8 cellular contexts compared by ENCODE assay signal in genomic region chr1:224851210-224851849, GRCh38.
DNase-seq lines count a peak whose midpoint lies in the region; ATAC-seq and TF ChIP-seq lines count a peak whose summit lies in the region.

No MANE protein-coding gene starts in this region.

- no peak for TF ChIP-seq POLR2A in erythroblast (IDR thresholded peaks at IDR 0.05; ENCODE audit: low read length)

- H3K4me1 Mint-ChIP-seq in natural killer cell treated with Interleukin-12 subunit alpha and Interleukin-12 subunit beta and Interleukin-15 and Interleukin-18, amount 100 ng/mL, for 72 hours (ENCODE audit: low read depth in 2 of 2): no peaks in the 10 kb centered on the region

- no peaks in the 10 kb centered on the region for H3K9me3 Mint-ChIP-seq in natural killer cell treated with Interleukin-12 subunit alpha and Interleukin-12 subunit beta and Interleukin-15 and Interleukin-18, amount 100 ng/mL, for 72 hours

- ATAC-seq in GM18502 (IDR thresholded peaks at IDR 0.05; ENCODE audit: poor library complexity, unreplicated experiment) (peak; percentile 74), HG03135 (IDR thresholded peaks at IDR 0.05; ENCODE audit: unreplicated experiment) (peak; percentile 60)
- ATAC-seq in natural killer cell treated with Interleukin-12 subunit alpha and Interleukin-12 subunit beta and Interleukin-15 and Interleukin-18, amount 100 ng/mL, for 72 hours: peak in 1 of 2 donors; percentile 52

- no peaks in the 10 kb centered on the region for H3K36me3 Mint-ChIP-seq in natural killer cell treated with Interleukin-12 subunit alpha and Interleukin-12 subunit beta and Interleukin-15 and Interleukin-18, amount 100 ng/mL, for 72 hours

- peak; percentile 77 for DNase-seq in AG08396 (ENCODE audit: low spot score)
- DNase-seq in NCI-H748 (lab: John Stamatoyannopoulos, UW; ENCODE audit: unreplicated experiment): peak; percentile 66
- DNase-seq in activated CD8-positive, alpha-beta memory T cell treated with anti-CD3 and anti-CD28 coated beads, Interleukin-2, amount 50 U/mL, for 4 hours: peak; percentile 38
- peak; percentile 33 to 61 for DNase-seq in erythroblast (lab: John Stamatoyannopoulos, UW)
- DNase-seq in natural killer cell treated with Interleukin-12 subunit alpha and Interleukin-12 subunit beta and Interleukin-15 and Interleukin-18, amount 100 ng/mL, for 72 hours (ENCODE audit: low spot score): peak; percentile 64
- peak; percentile 71 for DNase-seq in superior temporal gyrus (ENCODE audit: extremely low spot score)

- no peaks in the 10 kb centered on the region for H3K27me3 Mint-ChIP-seq in natural killer cell treated with Interleukin-12 subunit alpha and Interleukin-12 subunit beta and Interleukin-15 and Interleukin-18, amount 100 ng/mL, for 72 hours

- H3K27ac Mint-ChIP-seq in natural killer cell treated with Interleukin-12 subunit alpha and Interleukin-12 subunit beta and Interleukin-15 and Interleukin-18, amount 100 ng/mL, for 72 hours: no peak overlapping the region

- no peak overlapping the region for H3K4me3 Mint-ChIP-seq in natural killer cell treated with Interleukin-12 subunit alpha and Interleukin-12 subunit beta and Interleukin-15 and Interleukin-18, amount 100 ng/mL, for 72 hours
